In genomic region chr4:24799544-24800272, GRCh38 we compare ENCODE assay signal across 3 cellular contexts.
TF ChIP-seq lines count a peak whose summit lies in the region.

No MANE protein-coding gene starts in this region.

TF ChIP-seq in SK-N-SH, 30 proteins besides CTCF, POLR2A, EP300 and RAD21:
- TF ChIP-seq NRF1 (IDR thresholded peaks at IDR 0.05; ENCODE audit: low read depth, low read length) (no peak), TCF12 (IDR thresholded peaks at IDR 0.05) (no peak), TAF1 (IDR thresholded peaks at IDR 0.05; ENCODE audit: borderline replicate concordance, low read depth, low read length) (no peak), POLR2AphosphoS5 (IDR thresholded peaks at IDR 0.05; ENCODE audit: low read depth, low read length) (no peak), USF2 (IDR thresholded peaks at IDR 0.05; ENCODE audit: borderline replicate concordance, low read depth, low read length) (no peak), IRF3 (IDR thresholded peaks at IDR 0.05; ENCODE audit: low read depth, low read length) (no peak), FOXM1 (IDR thresholded peaks at IDR 0.05; ENCODE audit: low read depth) (no peak), MAX (IDR thresholded peaks at IDR 0.05; ENCODE audit: low read depth) (no peak), RCOR1 (IDR thresholded peaks at IDR 0.05; ENCODE audit: low read length) (no peak), ELF1 (IDR thresholded peaks at IDR 0.05) (no peak), GABPA (IDR thresholded peaks at IDR 0.05; ENCODE audit: low read depth) (no peak), NFIC (IDR thresholded peaks at IDR 0.05; ENCODE audit: borderline replicate concordance) (no peak), MXI1 (IDR thresholded peaks at IDR 0.05; ENCODE audit: low read depth, low read length) (no peak)

TF ChIP-seq in SK-N-SH treated with all-trans-retinoic acid at 6 μM for 48 hours, 23 proteins besides CTCF, POLR2A, EP300 and RAD21:
- no peak for TF ChIP-seq PPARA (CRISPR knock-in tag; IDR thresholded peaks at IDR 0.05; ENCODE audit: borderline replicate concordance)
- TF ChIP-seq POU6F1 (CRISPR knock-in tag; IDR thresholded peaks at IDR 0.05; ENCODE audit: borderline replicate concordance, low read depth) = no peak
- no peak for TF ChIP-seq ISL1 (CRISPR knock-in tag; IDR thresholded peaks at IDR 0.05)
- TF ChIP-seq CSDC2 (CRISPR knock-in tag; IDR thresholded peaks at IDR 0.05) = no peak
- TF ChIP-seq TSHZ2 (CRISPR knock-in tag; IDR thresholded peaks at IDR 0.05) = no peak
- no peak for TF ChIP-seq ZNF8 (CRISPR knock-in tag; IDR thresholded peaks at IDR 0.05)
- TF ChIP-seq BACH2 (CRISPR knock-in tag; IDR thresholded peaks at IDR 0.05; ENCODE audit: borderline replicate concordance) = no peak
- no peak for TF ChIP-seq RARB (CRISPR knock-in tag; IDR thresholded peaks at IDR 0.05)
- no peak for TF ChIP-seq ZC3H10 (CRISPR knock-in tag; IDR thresholded peaks at IDR 0.05)
- no peak for TF ChIP-seq ARNTL (CRISPR knock-in tag; IDR thresholded peaks at IDR 0.05; ENCODE audit: borderline replicate concordance, low read depth)
- no peak for TF ChIP-seq GLIS3 (CRISPR knock-in tag; IDR thresholded peaks at IDR 0.05)
- TF ChIP-seq OSR1 (CRISPR knock-in tag; IDR thresholded peaks at IDR 0.05) = no peak
- TF ChIP-seq ZNF70 (CRISPR knock-in tag; IDR thresholded peaks at IDR 0.05) = no peak
- TF ChIP-seq ESRRG (CRISPR knock-in tag; IDR thresholded peaks at IDR 0.05) = no peak
- no peak for TF ChIP-seq TOX (CRISPR knock-in tag; IDR thresholded peaks at IDR 0.05; ENCODE audit: borderline replicate concordance)
- no peak for TF ChIP-seq CREB5 (CRISPR knock-in tag; IDR thresholded peaks at IDR 0.05; ENCODE audit: low read depth)

TF ChIP-seq in endothelial cell of umbilical vein, 7 proteins besides CTCF, POLR2A, EP300 and RAD21:
- TF ChIP-seq FOS (IDR thresholded peaks at IDR 0.05; ENCODE audit: borderline replicate concordance, insufficient read depth, low read length) = no peak
- peak; percentile 47 for TF ChIP-seq EZH2 (IDR thresholded peaks at IDR 0.05; ENCODE audit: borderline replicate concordance, low read depth, low read length, severe bottlenecking)
- no peak for TF ChIP-seq MYC (IDR thresholded peaks at IDR 0.05; ENCODE audit: low read depth, low read length)
